7 cellular contexts compared by ENCODE assay signal in genomic region chr4:80413096-80413495, GRCh38.
"Had no signal": no experiment of that assay in that cellular context is flagged by ENCODE, and none has a peak within 500 bp of the region (broad histone marks: within the 10 kb centered on the region; RNA-seq: fewer than 3 reads in every experiment).

No MANE protein-coding gene starts in this region.

- H3K9me3 Mint-ChIP-seq: IgD-negative memory B cell had no signal

- H3K27ac ChIP-seq: GM23248, HL-60 had no signal

- H3K4me3 Mint-ChIP-seq: IgD-negative memory B cell had no signal

- H3K27ac Mint-ChIP-seq: IgD-negative memory B cell had no signal

- FAIRE-seq: HepG2 had no signal

- H3K9ac ChIP-seq: GM23248 had no signal

- DNase-seq: GOT3, H7, HCEC 1CT had no signal

- H3K4me3 ChIP-seq: GM23248 had no signal

- H2AFZ ChIP-seq: GM23248 had no signal

- H3K36me3 Mint-ChIP-seq: IgD-negative memory B cell had no signal
